In the genomic region with DNA sequence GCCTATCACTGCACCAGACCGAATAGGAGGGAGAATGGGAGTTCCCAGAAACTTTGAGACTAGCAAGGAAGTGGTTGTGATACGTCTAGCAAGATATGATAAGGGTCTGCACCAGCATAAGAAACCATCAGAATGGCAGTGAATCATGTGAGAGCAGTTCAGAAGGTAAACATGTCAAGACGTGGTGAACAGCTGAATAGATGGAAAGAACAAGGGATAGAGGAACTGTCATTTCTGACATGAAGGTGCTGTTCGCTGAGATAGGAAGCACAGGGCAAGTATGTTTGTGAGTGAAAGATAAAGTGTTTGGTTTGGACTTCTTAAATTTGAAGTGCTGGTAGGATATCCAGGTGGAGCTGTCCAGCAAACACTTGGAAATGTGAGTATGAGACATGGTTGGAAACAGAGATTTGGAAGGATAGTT, we compare ENCODE assay signal across 1 cellular context.
TF ChIP-seq lines count a peak whose summit lies in the region.

No MANE protein-coding gene starts in this region.

TF ChIP-seq in WTC11, 78 proteins besides CTCF, POLR2A, EP300 and RAD21 (continued from another document):
- TF ChIP-seq STAT6 (CRISPR knock-in tag; conservative IDR thresholded peaks at IDR 0.05; ENCODE audit: low read depth), result no peak
